In the genomic region with DNA sequence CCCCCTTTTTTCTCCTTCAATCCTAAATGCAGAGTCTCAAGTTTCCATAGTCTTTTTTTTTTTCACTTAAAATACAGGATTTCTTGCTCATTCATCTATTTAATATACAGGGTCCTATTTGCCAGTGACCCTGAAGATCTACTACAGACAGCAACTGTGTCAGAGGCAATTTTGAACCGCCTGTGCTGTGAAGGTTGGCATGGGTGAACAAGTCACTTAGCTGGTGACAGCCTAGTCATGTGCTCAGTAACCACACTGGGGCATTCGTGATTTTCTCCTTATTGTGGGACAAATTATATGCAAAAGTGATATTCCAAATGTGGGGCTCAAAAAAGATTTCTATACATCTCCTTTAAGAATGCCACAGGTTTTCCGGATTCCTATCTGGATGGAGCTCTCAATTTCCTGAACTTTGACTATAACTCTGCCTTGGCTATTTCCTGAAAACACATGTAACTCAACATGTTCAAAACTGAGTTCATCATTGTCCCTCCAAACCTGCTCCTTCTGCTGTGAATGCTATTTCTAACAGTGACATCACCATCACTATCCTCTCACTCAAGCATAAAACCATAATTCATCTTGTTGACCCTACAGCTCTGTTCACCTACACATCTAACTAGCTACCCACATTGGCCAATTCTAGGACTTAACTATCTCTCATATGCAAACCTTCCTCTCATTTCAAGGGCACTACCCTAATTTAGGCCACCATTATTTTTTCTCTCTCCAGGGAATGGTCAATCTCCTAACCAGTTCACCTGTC, we compare ENCODE assay signal across 18 cellular contexts. TPM values are rescaled to one million over a fixed set of nuclear protein-coding genes. Genes with fewer than 3 reads are reported as not detected.
A peak's percentile ranks its signal among the peaks of the same experiment; 100 is the strongest.
DNase-seq lines count a peak whose midpoint lies in the region; ATAC-seq and TF ChIP-seq lines count a peak whose summit lies in the region.
"Had no signal": no experiment of that assay in that cellular context is flagged by ENCODE, and none has a peak within 500 bp of the region (broad histone marks: within the 10 kb centered on the region; RNA-seq: fewer than 3 reads in every experiment).

No MANE protein-coding gene starts in this region.

- no peak overlapping the region for H3K27ac ChIP-seq in CD4-positive, alpha-beta T cell (ENCODE audit: low read depth, low read length)
- H3K27ac ChIP-seq: testis had no signal

- intact Hi-C loops in CD4-positive, alpha-beta T cell (cut with DNase I, micrococcal nuclease), result no loop called here

- TF ChIP-seq POLR2A in GM18505 (IDR thresholded peaks at IDR 0.05; ENCODE audit: borderline replicate concordance, extremely low read depth, insufficient read depth, insufficient read length), result no peak

- no peak overlapping the region for H3K4me3 Mint-ChIP-seq in activated T-helper 17 cell treated with anti-CD3 and anti-CD28 coated beads, Interleukin-2, amount 50 U/mL, for 72 hours
- H3K4me3 Mint-ChIP-seq in CD4-positive, alpha-beta T cell, result no peak overlapping the region

- peaks cover 10% of the 10 kb centered on the region for H3K4me1 Mint-ChIP-seq in activated T-helper 17 cell treated with anti-CD3 and anti-CD28 coated beads, Interleukin-2, amount 50 U/mL, for 72 hours
- no peaks in the 10 kb centered on the region for H3K4me1 Mint-ChIP-seq in CD4-positive, alpha-beta T cell (ENCODE audit: low read depth)

- no peak for DNase-seq in COR-L47 (lab: John Stamatoyannopoulos, UW)
- DNase-seq in CD4-positive, alpha-beta T cell, result no peak
- no peak for DNase-seq in NCI-H2196 treated with DMSO at 0.1 percent for 48 hours (lab: John Stamatoyannopoulos, UW; ENCODE audit: unreplicated experiment)
- DNase-seq: activated effector memory CD4-positive, alpha-beta T cell treated with Interleukin-2 at 50 U/mL for 16 hours; amniotic stem cell; central memory CD4-positive, alpha-beta T cell; effector CD4-positive, alpha-beta T cell; NCI-H1930; SIG-M5; stimulated activated CD4-positive, alpha-beta T cell treated with anti-CD3 and anti-CD28 coated beads, Interleukin-1b, Interleukin-23, amount 100 ng/mL, for 48 hours; testis had no signal

- H3K27me3 Mint-ChIP-seq in activated T-helper 17 cell treated with anti-CD3 and anti-CD28 coated beads, Interleukin-2, amount 50 U/mL, for 72 hours, result no peaks in the 10 kb centered on the region
- no peaks in the 10 kb centered on the region for H3K27me3 Mint-ChIP-seq in CD4-positive, alpha-beta T cell

- peak; percentile 63 for ATAC-seq in GM18505 (IDR thresholded peaks at IDR 0.05; ENCODE audit: unreplicated experiment)
- ATAC-seq in GM19043 (IDR thresholded peaks at IDR 0.05; ENCODE audit: low read depth, unreplicated experiment), result peak; percentile 59
- peak; percentile 42 for ATAC-seq in HG02973 (IDR thresholded peaks at IDR 0.05; ENCODE audit: unreplicated experiment)
- peak; percentile 37 for ATAC-seq in activated T-helper 17 cell treated with anti-CD3 and anti-CD28 coated beads, Interleukin-2, amount 50 U/mL, for 72 hours (replicated peaks)
- no peak for ATAC-seq in CD4-positive, alpha-beta T cell (ENCODE audit: poor library complexity)
- no peak for ATAC-seq in HG02623 (IDR thresholded peaks at IDR 0.05; ENCODE audit: unreplicated experiment)
- ATAC-seq: activated CD4-positive, CD25-positive, alpha-beta regulatory T cell treated with anti-CD3 and anti-CD28 coated beads, Interleukin-2, amount 50 U/mL, for 24 hours had no signal

- H3K36me3 Mint-ChIP-seq in activated T-helper 17 cell treated with anti-CD3 and anti-CD28 coated beads, Interleukin-2, amount 50 U/mL, for 72 hours (ENCODE audit: low read depth), result peaks cover 37% of the 10 kb centered on the region
- no peaks in the 10 kb centered on the region for H3K36me3 Mint-ChIP-seq in CD4-positive, alpha-beta T cell (ENCODE audit: low read depth)

- CTCF ChIA-PET in CD4-positive, alpha-beta T cell (lab: Charles Lee), result interaction anchor here (0.8 kb wide), 1 partner anchor 209 kb away, joined by 3 read pairs; a partner anchor contains a TSS

- POLR2A ChIA-PET in CD4-positive, alpha-beta T cell (lab: Charles Lee), result no interaction called here

- no peak overlapping the region for H3K27ac Mint-ChIP-seq in activated T-helper 17 cell treated with anti-CD3 and anti-CD28 coated beads, Interleukin-2, amount 50 U/mL, for 72 hours
- H3K27ac Mint-ChIP-seq in CD4-positive, alpha-beta T cell, result no peak overlapping the region

- H3K27me3 ChIP-seq in CD4-positive, alpha-beta T cell (ENCODE audit: control insufficient read depth, insufficient read depth, low read length), result no peaks in the 10 kb centered on the region
- H3K27me3 ChIP-seq: esophagus muscularis mucosa, testis had no signal

- no peaks in the 10 kb centered on the region for H3K9me3 ChIP-seq in CD4-positive, alpha-beta T cell (ENCODE audit: control insufficient read depth, low read length)
- H3K9me3 ChIP-seq: esophagus muscularis mucosa, testis had no signal

- TF ChIP-seq CTCF in CD4-positive, alpha-beta T cell (IDR thresholded peaks at IDR 0.05), result no peak

- H3K9me3 Mint-ChIP-seq in activated T-helper 17 cell treated with anti-CD3 and anti-CD28 coated beads, Interleukin-2, amount 50 U/mL, for 72 hours, result no peaks in the 10 kb centered on the region
- no peaks in the 10 kb centered on the region for H3K9me3 Mint-ChIP-seq in CD4-positive, alpha-beta T cell

RNA-seq across cellular contexts. Expression of a gene that starts 36.7 kb away (rescaled TPM):
- total RNA-seq in activated T-helper 17 cell treated with anti-CD3 and anti-CD28 coated beads, Interleukin-2, amount 50 U/mL, for 72 hours, result 100 to 1,000 TPM; 151 to 222 TPM
- 10 to 100 TPM; 13.0 to 13.7 TPM for total RNA-seq in CD4-positive, alpha-beta T cell

Comparison
In these comparisons a context has a peak if more than half of its experiments do, and no peak if none do; other contexts are left out.
1. ATAC-seq: peak in GM18505 (single experiment), GM19043 (single experiment), HG02973 (single experiment) and activated T-helper 17 cell treated with anti-CD3 and anti-CD28 coated beads, Interleukin-2, amount 50 U/mL, for 72 hours (single experiment); none in CD4-positive, alpha-beta T cell (single experiment) and HG02623 (single experiment).
2. RNA of a gene that starts 36.7 kb away (total RNA-seq): 151 to 222 TPM in activated T-helper 17 cell treated with anti-CD3 and anti-CD28 coated beads, Interleukin-2, amount 50 U/mL, for 72 hours; 13.0 to 13.7 TPM in CD4-positive, alpha-beta T cell; every median in the first group is over 10 times any median in the second.